Comparison of ENCODE assay signal across 38 cellular contexts in genomic region chr11:102062106-102062505, GRCh38. TPM values are rescaled to one million over a fixed set of nuclear protein-coding genes. Genes with fewer than 3 reads are reported as not detected.
"Had no signal": no experiment of that assay in that cellular context is flagged by ENCODE, and none has a peak within 500 bp of the region (broad histone marks: within the 10 kb centered on the region; RNA-seq: fewer than 3 reads in every experiment).

No MANE protein-coding gene starts in this region.

- ATAC-seq: activated naive CD4-positive, alpha-beta T cell treated with anti-CD3 and anti-CD28 coated beads, Interleukin-2, amount 50 U/mL, for 72 hours; activated naive CD8-positive, alpha-beta T cell treated with anti-CD3 and anti-CD28 coated beads, Interleukin-2, amount 50 U/mL, for 24 hours; activated T-cell treated with anti-CD3 and anti-CD28 coated beads, Interleukin-2, amount 50 U/mL, for 4 hours; activated T-cell treated with anti-CD3 and anti-CD28 coated beads, Interleukin-2, amount 50 U/mL, for 72 hours; activated T-helper 17 cell treated with anti-CD3 and anti-CD28 coated beads, Interleukin-2, amount 50 U/mL, for 72 hours; body of pancreas had no signal

- H3K36me3 Mint-ChIP-seq: activated naive CD4-positive, alpha-beta T cell treated with anti-CD3 and anti-CD28 coated beads, Interleukin-2, amount 10 ng/mL, durations not matched to agents 7 days and 5 days; activated naive CD4-positive, alpha-beta T cell treated with anti-CD3 and anti-CD28 coated beads, Interleukin-2, amount 50 U/mL, for 24 hours; activated naive CD4-positive, alpha-beta T cell treated with anti-CD3 and anti-CD28 coated beads, Interleukin-2, amount 50 U/mL, for 72 hours; activated naive CD8-positive, alpha-beta T cell; activated naive CD8-positive, alpha-beta T cell treated with anti-CD3 and anti-CD28 coated beads for 36 hours; activated naive CD8-positive, alpha-beta T cell treated with anti-CD3 and anti-CD28 coated beads, Interleukin-2, amount 10 ng/mL, durations not matched to agents 7 days and 5 days; brain had no signal

- H3K4me1 Mint-ChIP-seq: activated naive CD4-positive, alpha-beta T cell treated with anti-CD3 and anti-CD28 coated beads, Interleukin-2, amount 10 ng/mL, durations not matched to agents 7 days and 5 days; activated naive CD4-positive, alpha-beta T cell treated with anti-CD3 and anti-CD28 coated beads, Interleukin-2, amount 50 U/mL, for 24 hours; activated naive CD8-positive, alpha-beta T cell treated with anti-CD3 and anti-CD28 coated beads for 36 hours; activated naive CD8-positive, alpha-beta T cell treated with anti-CD3 and anti-CD28 coated beads, Interleukin-2, amount 10 ng/mL, durations not matched to agents 7 days and 5 days; activated naive CD8-positive, alpha-beta T cell treated with anti-CD3 and anti-CD28 coated beads, Interleukin-2, amount 50 U/mL, for 24 hours; activated T-helper 17 cell treated with anti-CD3 and anti-CD28 coated beads, Interleukin-2, amount 50 U/mL, for 72 hours; brain; central memory CD8-positive, alpha-beta T cell had no signal

- H3K4me3 ChIP-seq: adrenal gland, ascending aorta, body of pancreas, breast epithelium, cardiac muscle cell had no signal

- H3K27ac ChIP-seq: adrenal gland, ascending aorta, body of pancreas, brain microvascular endothelial cell, breast epithelium, cardiac muscle cell had no signal

- H3K36me3 ChIP-seq: adrenal gland, ascending aorta, brain microvascular endothelial cell, breast epithelium, cardiac muscle cell had no signal

- H3K9me3 ChIP-seq: adrenal gland, ascending aorta, body of pancreas, breast epithelium had no signal

- H3K9me3 Mint-ChIP-seq: activated naive CD4-positive, alpha-beta T cell treated with anti-CD3 and anti-CD28 coated beads for 36 hours; activated naive CD4-positive, alpha-beta T cell treated with anti-CD3 and anti-CD28 coated beads, Interleukin-2, amount 10 ng/mL, durations not matched to agents 7 days and 5 days; activated naive CD4-positive, alpha-beta T cell treated with anti-CD3 and anti-CD28 coated beads, Interleukin-2, amount 50 U/mL, for 24 hours; activated naive CD4-positive, alpha-beta T cell treated with anti-CD3 and anti-CD28 coated beads, Interleukin-2, amount 50 U/mL, for 72 hours; activated naive CD8-positive, alpha-beta T cell treated with anti-CD3 and anti-CD28 coated beads for 36 hours; activated naive CD8-positive, alpha-beta T cell treated with anti-CD3 and anti-CD28 coated beads, Interleukin-2, amount 10 ng/mL, durations not matched to agents 7 days and 5 days; activated naive CD8-positive, alpha-beta T cell treated with anti-CD3 and anti-CD28 coated beads, Interleukin-2, amount 50 U/mL, for 24 hours; activated T-cell treated with anti-CD3 and anti-CD28 coated beads, Interleukin-2, amount 50 U/mL, for 24 hours; activated T-cell treated with anti-CD3 and anti-CD28 coated beads, Interleukin-2, amount 50 U/mL, for 4 hours; activated T-cell treated with anti-CD3 and anti-CD28 coated beads, Interleukin-2, amount 50 U/mL, for 72 hours; activated T-helper 1 cell treated with anti-CD3 and anti-CD28 coated beads, Interleukin-12 subunit alpha, Interleukin-12 subunit beta, Interleukin-2, Interleukin-4 antibody, amounts not matched to agents 30 ng/mL and 10 ng/mL and 1 ng/mL, durations not matched to agents 14 hours and 24 hours and 36 hours; activated T-helper 17 cell treated with anti-CD3 and anti-CD28 coated beads, Interleukin-2, amount 50 U/mL, for 72 hours; activated T-helper 2 cell treated with anti-CD3 and anti-CD28 coated beads, Interferon-gamma antibody, Interleukin-2, Interleukin-4, amounts not matched to agents 10 μg/mL and 5 μg/mL and 100 μg/mL, durations not matched to agents 14 hours and 24 hours and 36 hours; brain; central memory CD8-positive, alpha-beta T cell had no signal

- H3K4me3 Mint-ChIP-seq: activated naive CD4-positive, alpha-beta T cell treated with anti-CD3 and anti-CD28 coated beads for 36 hours; activated naive CD4-positive, alpha-beta T cell treated with anti-CD3 and anti-CD28 coated beads, Interleukin-2, amount 10 ng/mL, durations not matched to agents 7 days and 5 days; activated naive CD4-positive, alpha-beta T cell treated with anti-CD3 and anti-CD28 coated beads, Interleukin-2, amount 50 U/mL, for 24 hours; activated naive CD8-positive, alpha-beta T cell; activated naive CD8-positive, alpha-beta T cell treated with anti-CD3 and anti-CD28 coated beads for 36 hours; activated naive CD8-positive, alpha-beta T cell treated with anti-CD3 and anti-CD28 coated beads, Interleukin-2, amount 10 ng/mL, durations not matched to agents 7 days and 5 days; activated naive CD8-positive, alpha-beta T cell treated with anti-CD3 and anti-CD28 coated beads, Interleukin-2, amount 50 U/mL, for 24 hours; activated T-cell treated with anti-CD3 and anti-CD28 coated beads, Interleukin-2, amount 50 U/mL, for 24 hours; activated T-cell treated with anti-CD3 and anti-CD28 coated beads, Interleukin-2, amount 50 U/mL, for 4 hours; activated T-cell treated with anti-CD3 and anti-CD28 coated beads, Interleukin-2, amount 50 U/mL, for 72 hours; activated T-helper 1 cell treated with anti-CD3 and anti-CD28 coated beads, Interleukin-12 subunit alpha, Interleukin-12 subunit beta, Interleukin-2, Interleukin-4 antibody, amounts not matched to agents 30 ng/mL and 10 ng/mL and 1 ng/mL, durations not matched to agents 14 hours and 24 hours and 36 hours; activated T-helper 17 cell treated with anti-CD3 and anti-CD28 coated beads, Interleukin-2, amount 50 U/mL, for 72 hours; brain; central memory CD8-positive, alpha-beta T cell had no signal

- FAIRE-seq: bronchial epithelial cell had no signal

- DNase-seq: activated effector memory CD4-positive, alpha-beta T cell treated with anti-CD3 and anti-CD28 coated beads, Interleukin-2, amount 50 U/mL, for 16 hours; activated effector memory CD4-positive, alpha-beta T cell treated with Interleukin-2 at 50 U/mL for 16 hours; activated gamma-delta T cell; activated gamma-delta T cell treated with Interleukin-2 at 50 U/mL for 16 hours; activated naive CD4-positive, alpha-beta T cell; activated naive CD4-positive, alpha-beta T cell treated with anti-CD3 and anti-CD28 coated beads for 36 hours; activated naive CD4-positive, alpha-beta T cell treated with anti-CD3 and anti-CD28 coated beads, Interleukin-2, amount 10 ng/mL, durations not matched to agents 7 days and 5 days; activated naive CD4-positive, alpha-beta T cell treated with anti-CD3 and anti-CD28 coated beads, Interleukin-2, amount 50 U/mL, for 16 hours; activated naive CD4-positive, alpha-beta T cell treated with Interleukin-2 at 50 U/mL for 16 hours; activated naive CD8-positive, alpha-beta T cell treated with anti-CD3 and anti-CD28 coated beads for 36 hours; activated naive CD8-positive, alpha-beta T cell treated with anti-CD3 and anti-CD28 coated beads, Interleukin-2, amount 10 ng/mL, durations not matched to agents 7 days and 5 days; activated naive CD8-positive, alpha-beta T cell treated with anti-CD3 and anti-CD28 coated beads, Interleukin-2, amount 50 U/mL, for 24 hours; activated T-cell treated with anti-CD3 and anti-CD28 coated beads, Interleukin-2, amount 50 U/mL, for 24 hours; activated T-cell treated with anti-CD3 and anti-CD28 coated beads, Interleukin-2, amount 50 U/mL, for 4 hours; activated T-cell treated with anti-CD3 and anti-CD28 coated beads, Interleukin-2, amount 50 U/mL, for 48 hours; activated T-cell treated with anti-CD3 and anti-CD28 coated beads, Interleukin-2, amount 50 U/mL, for 72 hours; adrenal gland; amniotic stem cell; amygdala; anterior cingulate cortex; aorta; body of pancreas; brain microvascular endothelial cell; caudate nucleus; central memory CD4-positive, alpha-beta T cell; cerebellar nuclear complex had no signal

- H3K27ac Mint-ChIP-seq: activated naive CD4-positive, alpha-beta T cell treated with anti-CD3 and anti-CD28 coated beads for 36 hours; activated naive CD4-positive, alpha-beta T cell treated with anti-CD3 and anti-CD28 coated beads, Interleukin-2, amount 10 ng/mL, durations not matched to agents 7 days and 5 days; activated naive CD4-positive, alpha-beta T cell treated with anti-CD3 and anti-CD28 coated beads, Interleukin-2, amount 50 U/mL, for 24 hours; activated naive CD4-positive, alpha-beta T cell treated with anti-CD3 and anti-CD28 coated beads, Interleukin-2, amount 50 U/mL, for 72 hours; activated naive CD8-positive, alpha-beta T cell; activated naive CD8-positive, alpha-beta T cell treated with anti-CD3 and anti-CD28 coated beads for 36 hours; activated naive CD8-positive, alpha-beta T cell treated with anti-CD3 and anti-CD28 coated beads, Interleukin-2, amount 10 ng/mL, durations not matched to agents 7 days and 5 days; activated naive CD8-positive, alpha-beta T cell treated with anti-CD3 and anti-CD28 coated beads, Interleukin-2, amount 50 U/mL, for 24 hours; activated T-cell treated with anti-CD3 and anti-CD28 coated beads, Interleukin-2, amount 50 U/mL, for 24 hours; activated T-cell treated with anti-CD3 and anti-CD28 coated beads, Interleukin-2, amount 50 U/mL, for 72 hours; activated T-helper 1 cell treated with anti-CD3 and anti-CD28 coated beads, Interleukin-12 subunit alpha, Interleukin-12 subunit beta, Interleukin-2, Interleukin-4 antibody, amounts not matched to agents 30 ng/mL and 10 ng/mL and 1 ng/mL, durations not matched to agents 14 hours and 24 hours and 36 hours; activated T-helper 17 cell treated with anti-CD3 and anti-CD28 coated beads, Interleukin-2, amount 50 U/mL, for 72 hours; activated T-helper 2 cell treated with anti-CD3 and anti-CD28 coated beads, Interferon-gamma antibody, Interleukin-2, Interleukin-4, amounts not matched to agents 10 μg/mL and 5 μg/mL and 100 μg/mL, durations not matched to agents 14 hours and 24 hours and 36 hours; brain had no signal

- H3K4me1 ChIP-seq: adrenal gland, ascending aorta, body of pancreas, breast epithelium had no signal

- H3K27me3 ChIP-seq: adrenal gland, ascending aorta, body of pancreas, brain microvascular endothelial cell, breast epithelium, cardiac muscle cell had no signal

RNA-seq across cellular contexts. Expression of gene CFAP300, which starts 14.9 kb away (rescaled TPM):
- total RNA-seq: activated naive CD4-positive, alpha-beta T cell treated with anti-CD3 and anti-CD28 coated beads for 36 hours; activated naive CD4-positive, alpha-beta T cell treated with anti-CD3 and anti-CD28 coated beads, Interleukin-2, amount 50 U/mL, for 72 hours; activated naive CD8-positive, alpha-beta T cell treated with anti-CD3 and anti-CD28 coated beads for 36 hours; activated naive CD8-positive, alpha-beta T cell treated with anti-CD3 and anti-CD28 coated beads, Interleukin-2, amount 10 ng/mL, durations not matched to agents 7 days and 5 days; activated T-cell treated with anti-CD3 and anti-CD28 coated beads, Interleukin-2, amount 50 U/mL, for 4 hours; activated T-cell treated with anti-CD3 and anti-CD28 coated beads, Interleukin-2, amount 50 U/mL, for 72 hours; activated T-helper 1 cell treated with anti-CD3 and anti-CD28 coated beads, Interleukin-12 subunit alpha, Interleukin-12 subunit beta, Interleukin-2, Interleukin-4 antibody, amounts not matched to agents 30 ng/mL and 10 ng/mL and 1 ng/mL, durations not matched to agents 14 hours and 24 hours and 36 hours; activated T-helper 17 cell treated with anti-CD3 and anti-CD28 coated beads, Interleukin-2, amount 50 U/mL, for 72 hours; activated T-helper 2 cell treated with anti-CD3 and anti-CD28 coated beads, Interferon-gamma antibody, Interleukin-2, Interleukin-4, amounts not matched to agents 10 μg/mL and 5 μg/mL and 100 μg/mL, durations not matched to agents 14 hours and 24 hours and 36 hours; ascending aorta had no signal

RNA-seq across cellular contexts. Expression of gene YAP1, which starts 48.1 kb away (rescaled TPM):
- total RNA-seq: activated T-helper 2 cell treated with anti-CD3 and anti-CD28 coated beads, Interferon-gamma antibody, Interleukin-2, Interleukin-4, amounts not matched to agents 10 μg/mL and 5 μg/mL and 100 μg/mL, durations not matched to agents 14 hours and 24 hours and 36 hours had no signal
